26 cellular contexts compared by ENCODE assay signal in the genomic region with DNA sequence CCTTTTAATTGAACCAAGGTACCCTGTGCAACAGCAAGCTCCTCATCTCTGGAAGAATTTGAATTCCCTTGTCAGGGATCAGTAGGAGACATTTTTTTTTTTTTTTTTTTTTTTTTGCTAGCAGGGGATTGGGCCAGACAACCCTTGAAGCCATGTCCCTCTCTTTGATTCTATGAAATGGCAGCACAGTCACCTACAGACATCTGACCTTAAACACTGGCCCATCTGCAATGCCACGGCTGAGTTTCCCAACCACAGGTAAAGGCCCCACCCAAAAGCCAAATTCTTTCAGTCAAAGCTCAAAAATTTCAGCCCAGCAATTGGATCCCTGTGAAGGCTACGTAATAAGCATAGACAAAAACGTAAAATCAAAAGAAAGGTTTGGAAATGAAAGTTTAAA.
DNase-seq lines count a peak whose midpoint lies in the region; ATAC-seq and TF ChIP-seq lines count a peak whose summit lies in the region.
"Had no signal": no experiment of that assay in that cellular context is flagged by ENCODE, and none has a peak within 500 bp of the region (broad histone marks: within the 10 kb centered on the region; RNA-seq: fewer than 3 reads in every experiment).

No MANE protein-coding gene starts in this region.

- H3K4me3 ChIP-seq in uterus = no peak overlapping the region
- H3K4me3 ChIP-seq: dorsolateral prefrontal cortex, tibial nerve had no signal

- H3K27me3 Mint-ChIP-seq in activated naive CD4-positive, alpha-beta T cell treated with anti-CD3 and anti-CD28 coated beads, Interleukin-2, amount 50 U/mL, for 24 hours = no peaks in the 10 kb centered on the region
- no peaks in the 10 kb centered on the region for H3K27me3 Mint-ChIP-seq in activated naive CD4-positive, alpha-beta T cell treated with anti-CD3 and anti-CD28 coated beads, Interleukin-2, amount 10 ng/mL, durations not matched to agents 7 days and 5 days
- H3K27me3 Mint-ChIP-seq in T-helper 17 cell (no peaks in the 10 kb centered on the region), brain (no peaks in the 10 kb centered on the region)
- H3K27me3 Mint-ChIP-seq: progenitor cell of endocrine pancreas had no signal

- no peaks in the 10 kb centered on the region for H3K9me3 ChIP-seq in T-helper 17 cell (ENCODE audit: control insufficient read depth, low read length, poor library complexity, severe bottlenecking)
- no peaks in the 10 kb centered on the region for H3K9me3 ChIP-seq in uterus
- H3K9me3 ChIP-seq: Caco-2, neutrophil, SK-N-SH, tibial nerve had no signal

- H3K27ac Mint-ChIP-seq in activated naive CD4-positive, alpha-beta T cell treated with anti-CD3 and anti-CD28 coated beads, Interleukin-2, amount 50 U/mL, for 24 hours = peak overlapping the region; percentile 96
- no peak overlapping the region for H3K27ac Mint-ChIP-seq in activated naive CD4-positive, alpha-beta T cell treated with anti-CD3 and anti-CD28 coated beads, Interleukin-2, amount 10 ng/mL, durations not matched to agents 7 days and 5 days
- H3K27ac Mint-ChIP-seq in T-helper 17 cell (peak overlapping the region; percentile 97), brain (peak overlapping the region in 4 of 5 experiments; percentile 70 to 93 (median 89))
- H3K27ac Mint-ChIP-seq: progenitor cell of endocrine pancreas had no signal

- intact Hi-C loops in uterus (cut with DNase I; ENCODE audit: low total_unique reads) = no loop called here

- no peak for TF ChIP-seq POLR2A in uterus (IDR thresholded peaks at IDR 0.05)

- no peaks in the 10 kb centered on the region for H3K9me3 Mint-ChIP-seq in activated naive CD4-positive, alpha-beta T cell treated with anti-CD3 and anti-CD28 coated beads, Interleukin-2, amount 50 U/mL, for 24 hours
- no peaks in the 10 kb centered on the region for H3K9me3 Mint-ChIP-seq in activated naive CD4-positive, alpha-beta T cell treated with anti-CD3 and anti-CD28 coated beads, Interleukin-2, amount 10 ng/mL, durations not matched to agents 7 days and 5 days
- no peaks in the 10 kb centered on the region for H3K9me3 Mint-ChIP-seq in brain

- ATAC-seq in T-helper 17 cell (no peak), HG02973 (IDR thresholded peaks at IDR 0.05; ENCODE audit: unreplicated experiment) (no peak)
- ATAC-seq: activated CD4-positive, CD25-positive, alpha-beta regulatory T cell treated with anti-CD3 and anti-CD28 coated beads, Interleukin-2, amount 50 U/mL, for 24 hours; HCT116; PC-3; sciatic nerve had no signal

- peak overlapping the region; percentile 9 to 75 for H3K27ac ChIP-seq in uterus
- H3K27ac ChIP-seq: neutrophil, tibial nerve had no signal

- peaks cover 100% of the 10 kb centered on the region for H3K4me1 Mint-ChIP-seq in activated naive CD4-positive, alpha-beta T cell treated with anti-CD3 and anti-CD28 coated beads, Interleukin-2, amount 50 U/mL, for 24 hours
- H3K4me1 Mint-ChIP-seq in activated naive CD4-positive, alpha-beta T cell treated with anti-CD3 and anti-CD28 coated beads, Interleukin-2, amount 10 ng/mL, durations not matched to agents 7 days and 5 days = peaks cover 74% of the 10 kb centered on the region
- H3K4me1 Mint-ChIP-seq in T-helper 17 cell = peaks cover 66% of the 10 kb centered on the region
- peaks cover 100% of the 10 kb centered on the region for H3K4me1 Mint-ChIP-seq in brain

- H3K4me1 ChIP-seq in uterus = peaks cover 5 to 6% of the 10 kb centered on the region in 2 donors

- H3K36me3 ChIP-seq in uterus = no peaks in the 10 kb centered on the region
- H3K36me3 ChIP-seq: neutrophil, tibial nerve had no signal

- H3K4me3 Mint-ChIP-seq in activated naive CD4-positive, alpha-beta T cell treated with anti-CD3 and anti-CD28 coated beads, Interleukin-2, amount 50 U/mL, for 24 hours = no peak overlapping the region
- H3K4me3 Mint-ChIP-seq in activated naive CD4-positive, alpha-beta T cell treated with anti-CD3 and anti-CD28 coated beads, Interleukin-2, amount 10 ng/mL, durations not matched to agents 7 days and 5 days = no peak overlapping the region
- H3K4me3 Mint-ChIP-seq in T-helper 17 cell (no peak overlapping the region), brain (no peak overlapping the region)

- TF ChIP-seq CTCF in brain (conservative IDR thresholded peaks at IDR 0.05) (no peak), uterus (IDR thresholded peaks at IDR 0.05) (no peak)

- CTCF ChIA-PET in activated naive CD4-positive, alpha-beta T cell treated with anti-CD3 and anti-CD28 coated beads, Interleukin-2, amount 10 ng/mL, durations not matched to agents 7 days and 5 days (lab: Charles Lee) = interaction anchor here (1.0 to 1.3 kb wide), 2 partner anchors 10 to 15 kb away, joined by 3 to 4 read pairs; no protein-coding TSS in a partner anchor

- DNase-seq in activated naive CD4-positive, alpha-beta T cell treated with anti-CD3 and anti-CD28 coated beads, Interleukin-2, amount 10 ng/mL, durations not matched to agents 7 days and 5 days = no peak
- DNase-seq in T-helper 17 cell (no peak), uterus (no peak), epidermal melanocyte (ENCODE audit: insufficient read length, low spot score) (no peak)
- DNase-seq: activated effector memory CD4-positive, alpha-beta T cell treated with Interleukin-2 at 50 U/mL for 16 hours; amygdala; Caco-2; dorsolateral prefrontal cortex; foreskin melanocyte; NCI-H1417 treated with DMSO at 0.1 percent for 48 hours; NCI-H2081 treated with DMSO at 0.1 percent for 48 hours; NCI-H226; NCI-H526 treated with DMSO at 0.1 percent for 48 hours; PC-3; SK-N-SH; stimulated activated CD4-positive, alpha-beta T cell treated with anti-CD3 and anti-CD28 coated beads, Interleukin-2, amount 100 ng/mL, for 48 hours; T-helper 2 cell had no signal

- H3K27me3 ChIP-seq in uterus = no peaks in the 10 kb centered on the region
- H3K27me3 ChIP-seq: dorsolateral prefrontal cortex, neutrophil, tibial nerve had no signal

- H3K36me3 Mint-ChIP-seq in activated naive CD4-positive, alpha-beta T cell treated with anti-CD3 and anti-CD28 coated beads, Interleukin-2, amount 50 U/mL, for 24 hours = peaks cover 34% of the 10 kb centered on the region
- peaks cover 44% of the 10 kb centered on the region for H3K36me3 Mint-ChIP-seq in activated naive CD4-positive, alpha-beta T cell treated with anti-CD3 and anti-CD28 coated beads, Interleukin-2, amount 10 ng/mL, durations not matched to agents 7 days and 5 days
- H3K36me3 Mint-ChIP-seq in T-helper 17 cell (ENCODE audit: low read depth) (peaks cover 2% of the 10 kb centered on the region), brain (peaks cover 58% of the 10 kb centered on the region)
